ENCODE assay signal across 22 cellular contexts in the genomic region with DNA sequence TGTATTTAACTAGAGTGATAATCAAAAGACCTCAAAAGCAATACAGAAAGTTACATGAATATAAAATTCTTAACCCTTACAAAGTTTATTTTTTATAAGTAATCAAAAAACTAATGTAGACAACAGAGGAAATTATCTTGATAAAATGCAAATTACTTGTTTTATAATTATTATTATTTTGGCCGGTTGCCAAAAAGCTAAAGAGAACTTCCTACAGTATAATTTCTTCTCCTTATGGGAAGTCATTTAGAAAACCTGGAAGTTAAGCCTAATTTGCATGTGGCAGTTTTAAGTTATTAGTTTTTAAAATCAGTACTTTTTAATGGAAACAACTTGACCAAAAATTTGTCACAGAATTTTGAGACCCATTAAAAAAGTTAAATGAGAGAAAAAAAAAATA.
A peak's percentile ranks its signal among the peaks of the same experiment; 100 is the strongest.
DNase-seq lines count a peak whose midpoint lies in the region; ATAC-seq, FAIRE-seq and TF ChIP-seq lines count a peak whose summit lies in the region.
"Had no signal": no experiment of that assay in that cellular context is flagged by ENCODE, and none has a peak within 500 bp of the region (broad histone marks: within the 10 kb centered on the region; RNA-seq: fewer than 3 reads in every experiment).

No MANE protein-coding gene starts in this region.

- peaks cover 6 to 10% of the 10 kb centered on the region in 2 experiments for H3K4me1 Mint-ChIP-seq in H9
- H3K4me1 Mint-ChIP-seq in nephron progenitor cell, result no peaks in the 10 kb centered on the region
- H3K4me1 Mint-ChIP-seq: CD4-positive, CD25-positive, alpha-beta regulatory T cell; CD8-positive, alpha-beta memory T cell had no signal

- H3K4me3 Mint-ChIP-seq in H9, result no peak overlapping the region
- H3K4me3 Mint-ChIP-seq in nephron progenitor cell, result no peak overlapping the region
- H3K4me3 Mint-ChIP-seq: CD4-positive, CD25-positive, alpha-beta regulatory T cell; CD8-positive, alpha-beta memory T cell had no signal

- H3K79me1 ChIP-seq in H9 (ENCODE audit: insufficient read depth, low read depth, low read length, poor library complexity, severe bottlenecking), result no peaks in the 10 kb centered on the region

- no peak overlapping the region for H2BK20ac ChIP-seq in H9 (ENCODE audit: low read depth, low read length, poor library complexity, severe bottlenecking)

- no peak overlapping the region for H4K91ac ChIP-seq in H9 (ENCODE audit: insufficient read length, low read depth, low read length)

- no peaks in the 10 kb centered on the region for H3K9me3 ChIP-seq in H9 (ENCODE audit: control insufficient read depth, low read depth, low read length)
- H3K9me3 ChIP-seq in SK-N-MC (ENCODE audit: low read depth, low read length), result no peaks in the 10 kb centered on the region
- H3K9me3 ChIP-seq: BE2C had no signal

- no peaks in the 10 kb centered on the region for H3K36me3 ChIP-seq in SK-N-MC (ENCODE audit: insufficient read depth, low read length)
- H3K36me3 ChIP-seq: BE2C had no signal

- no peak overlapping the region for H2BK15ac ChIP-seq in H9 (ENCODE audit: low read depth, low read length)

- peaks cover 0 to 4% (median 0%) of the 10 kb centered on the region in 3 experiments; a peak in 3 of 7 replicates for H3K36me3 Mint-ChIP-seq in H9 (ENCODE audit: insufficient read depth in 1 of 3, low read depth in 3 of 3)
- H3K36me3 Mint-ChIP-seq in nephron progenitor cell (ENCODE audit: low read depth), result no peaks in the 10 kb centered on the region
- H3K36me3 Mint-ChIP-seq: CD4-positive, CD25-positive, alpha-beta regulatory T cell; CD8-positive, alpha-beta memory T cell had no signal

- H2AFZ ChIP-seq in H9 (ENCODE audit: low read length), result no peak overlapping the region

- H2AK5ac ChIP-seq in H9 (ENCODE audit: insufficient read length, low read length), result no peak overlapping the region

- no peak overlapping the region for H4K5ac ChIP-seq in H9 (ENCODE audit: insufficient read length, low read depth, low read length)

- no peak overlapping the region for H3K23ac ChIP-seq in H9 (ENCODE audit: insufficient read length, low read depth, low read length)

- H3K27ac ChIP-seq in H9 (ENCODE audit: insufficient read length, low read depth, low read length), result no peak overlapping the region
- H3K27ac ChIP-seq in SK-N-MC, result no peak overlapping the region
- H3K27ac ChIP-seq: HL-60 had no signal

- no peaks in the 10 kb centered on the region for H3K27me3 ChIP-seq in H9 (ENCODE audit: insufficient read depth, low read length)
- H3K27me3 ChIP-seq: BE2C had no signal

- H3K18ac ChIP-seq in H9 (ENCODE audit: insufficient read length, low read depth, low read length), result no peak overlapping the region

- H3K79me2 ChIP-seq in H9 (ENCODE audit: insufficient read depth, low read length), result no peaks in the 10 kb centered on the region

- H3K27ac Mint-ChIP-seq in H9 (peak overlapping the region in 2 of 3 experiments; percentile 20 to 49; a peak in 3 of 7 replicates), nephron progenitor cell (no peak overlapping the region)
- H3K27ac Mint-ChIP-seq: CD4-positive, CD25-positive, alpha-beta regulatory T cell; CD8-positive, alpha-beta memory T cell had no signal

- H3K4ac ChIP-seq in H9 (ENCODE audit: low read depth, low read length), result no peak overlapping the region

- peaks cover 2% of the 10 kb centered on the region; the same call in 1 of the 2 replicates for H3K4me1 ChIP-seq in H9 (ENCODE audit: insufficient read depth, low read length)
- H3K4me1 ChIP-seq: BE2C had no signal

- no peak overlapping the region for H3K4me2 ChIP-seq in H9 (ENCODE audit: insufficient read depth, insufficient read length, low read length)

- WGBS in H9 (ENCODE audit: extremely low coverage, insufficient read length, low lambda C conversion rate), result no CpG with 5 or more reads among the region's 1 CpG

- peak; percentile 50 for FAIRE-seq in endometrium (lab: Jason Lieb, UNC)
- FAIRE-seq: GM12878 had no signal

- H3T11ph ChIP-seq in H9 (ENCODE audit: low read length), result no peak overlapping the region

- H2BK120ac ChIP-seq in H9 (ENCODE audit: low read depth, low read length, poor library complexity, severe bottlenecking), result no peak overlapping the region

- no peaks in the 10 kb centered on the region for H3K23me2 ChIP-seq in H9 (ENCODE audit: insufficient read length, low read depth, low read length, poor library complexity, severe bottlenecking)

- no peaks in the 10 kb centered on the region for H4K20me1 ChIP-seq in H9 (ENCODE audit: control insufficient read depth, insufficient read depth, insufficient read length)

- TF ChIP-seq CTCF in H9 (conservative IDR thresholded peaks at IDR 0.05) (no peak), nephron progenitor cell (IDR thresholded peaks at IDR 0.05) (no peak)

- H3K9ac ChIP-seq in H9 (ENCODE audit: extremely low read depth, insufficient read length, low read length), result no peak overlapping the region
- H3K9ac ChIP-seq in SK-N-MC (ENCODE audit: insufficient read length), result no peak overlapping the region

- no peak for ATAC-seq in HG03442 (IDR thresholded peaks at IDR 0.05; ENCODE audit: unreplicated experiment)
- ATAC-seq: GM12878 had no signal

- H2BK12ac ChIP-seq in H9 (ENCODE audit: insufficient read length, low read depth, low read length), result no peak overlapping the region

- no peak overlapping the region for H3K56ac ChIP-seq in H9 (ENCODE audit: insufficient read length, low read depth, low read length)

- H3K4me3 ChIP-seq in SK-N-MC, result no peak overlapping the region
- H3K4me3 ChIP-seq: GM12878 had no signal

- H3K27me3 Mint-ChIP-seq in H9 (ENCODE audit: low read depth) (no peaks in the 10 kb centered on the region), nephron progenitor cell (ENCODE audit: low read depth, poor library complexity) (no peaks in the 10 kb centered on the region)
- H3K27me3 Mint-ChIP-seq: CD4-positive, CD25-positive, alpha-beta regulatory T cell; CD8-positive, alpha-beta memory T cell had no signal

- no peak overlapping the region for H4K8ac ChIP-seq in H9 (replicated peaks; ENCODE audit: insufficient read length, low read depth, low read length)

- H3K14ac ChIP-seq in H9 (ENCODE audit: insufficient read depth, low read length), result no peak overlapping the region

- DNase-seq in H9 (no peak), SK-N-MC (ENCODE audit: low read depth, low spot score) (peak; percentile 6), nephron progenitor cell (no peak), NCI-H82 (lab: John Stamatoyannopoulos, UW) (no peak)
- no peak for DNase-seq in activated CD4-positive, alpha-beta T cell treated with anti-CD3 and anti-CD28 coated beads for 48 hours
- DNase-seq: 8988T; ACHN; BE2C; C1 segment of cervical spinal cord; CD4-positive, CD25-positive, alpha-beta regulatory T cell; CD8-positive, alpha-beta memory T cell; COR-L47; DMS 273 treated with DMSO at 0.1 percent for 48 hours; DMS53; DND-41; EL; GOT3; H7 had no signal

- no peak overlapping the region for H2BK5ac ChIP-seq in H9 (ENCODE audit: insufficient read length, low read length)

- H3K9me3 Mint-ChIP-seq in H9 (peaks cover 0 to 3% of the 10 kb centered on the region in 2 experiments; a peak in 1 of 5 replicates), nephron progenitor cell (no peaks in the 10 kb centered on the region)
